ENCODE assay signal across 15 cellular contexts in genomic region chr4:87075876-87076275, GRCh38.
"Had no signal": no experiment of that assay in that cellular context is flagged by ENCODE, and none has a peak within 500 bp of the region (broad histone marks: within the 10 kb centered on the region; RNA-seq: fewer than 3 reads in every experiment).

No MANE protein-coding gene starts in this region.

- H3K27ac ChIP-seq: neural progenitor cell, parathyroid adenoma, upper lobe of right lung had no signal

- H3K36me3 ChIP-seq: left ventricle myocardium inferior, neural progenitor cell, suprapubic skin, upper lobe of right lung had no signal

- H3K4me3 ChIP-seq: left ventricle myocardium inferior, neural progenitor cell, skin epidermis, suprapubic skin, upper lobe of right lung had no signal

- H2AFZ ChIP-seq: neural progenitor cell, parathyroid adenoma had no signal

- DNase-seq: activated CD4-positive, alpha-beta memory T cell treated with anti-CD3 and anti-CD28 coated beads for 36 hours; activated CD4-positive, alpha-beta T cell treated with anti-CD3 and anti-CD28 coated beads for 1 hour; activated gamma-delta T cell treated with Interleukin-2 at 50 U/mL for 16 hours; activated naive CD8-positive, alpha-beta T cell treated with anti-CD3 and anti-CD28 coated beads for 36 hours; activated T-cell treated with anti-CD3 and anti-CD28 coated beads, Interleukin-2, amount 50 U/mL, for 48 hours; anterior cingulate cortex; foreskin melanocyte; kidney; left ventricle myocardium inferior; SW 1271; upper lobe of right lung had no signal

- H3K27me3 ChIP-seq: neural progenitor cell, suprapubic skin, upper lobe of right lung had no signal

- H3K9ac ChIP-seq: neural progenitor cell, parathyroid adenoma had no signal

- ATAC-seq: upper lobe of right lung had no signal

- H3K4me2 ChIP-seq: neural progenitor cell had no signal

- FAIRE-seq: kidney had no signal

- H3K9me3 ChIP-seq: left ventricle myocardium inferior, suprapubic skin, upper lobe of right lung had no signal
